Comparison of ENCODE assay signal across 19 cellular contexts in genomic region chr1:118948351-118948750, GRCh38. TPM values are rescaled to one million over a fixed set of nuclear protein-coding genes. Genes with fewer than 3 reads are reported as not detected.
DNase-seq lines count a peak whose midpoint lies in the region; ATAC-seq, FAIRE-seq and TF ChIP-seq lines count a peak whose summit lies in the region.
"Had no signal": no experiment of that assay in that cellular context is flagged by ENCODE, and none has a peak within 500 bp of the region (broad histone marks: within the 10 kb centered on the region; RNA-seq: fewer than 3 reads in every experiment).

No MANE protein-coding gene starts in this region.

- H2BK120ac ChIP-seq in trophoblast cell (ENCODE audit: insufficient read depth, low read length, poor library complexity): no peak overlapping the region

- no peaks in the 10 kb centered on the region for H3K9me2 ChIP-seq in GM23248 (ENCODE audit: insufficient read depth)

- peaks cover 3% of the 10 kb centered on the region; the same call in 1 of the 2 replicates for H4K20me1 ChIP-seq in GM23248 (ENCODE audit: insufficient read depth)
- H4K20me1 ChIP-seq: BLaER1 had no signal

- DNase-seq in GM23248 (peak; percentile 33), RCC 7860 (ENCODE audit: low spot score) (peak; percentile 9), fibroblast of mammary gland (ENCODE audit: low read depth) (peak; percentile 57), gastrocnemius medialis (no peak), trophoblast cell (no peak), GM20000 (ENCODE audit: low spot score) (no peak), SHP77 treated with DMSO at 0.1 percent for 48 hours (lab: John Stamatoyannopoulos, UW) (no peak), SKM-1 treated with dmso at 0.1 percent for 144 hours (lab: John Stamatoyannopoulos, UW; ENCODE audit: unreplicated experiment) (no peak)
- DNase-seq: CD8-positive, alpha-beta T cell; DMS79; NCI-H1092 treated with DMSO at 0.1 percent for 48 hours; NCI-H1694; NCI-H748 treated with DMSO at 0.1 percent for 48 hours; NK-92 treated with Interleukin-12 subunit alpha and Interleukin-12 subunit beta, amount 100 ng/mL, for 24 hours; SHP77 had no signal

- intact Hi-C loops in gastrocnemius medialis (cut with DNase I; ENCODE audit: low total_unique reads): no loop called here

- H2BK5ac ChIP-seq in trophoblast cell (ENCODE audit: low read depth, low read length, poor library complexity): no peak overlapping the region

- FAIRE-seq in RCC 7860 (lab: Jason Lieb, UNC): no peak
- FAIRE-seq: A549 had no signal

- H3K23ac ChIP-seq in trophoblast cell (ENCODE audit: low read length): no peak overlapping the region

- no peak overlapping the region for H3K4ac ChIP-seq in trophoblast cell (ENCODE audit: low read depth, low read length)

- peak overlapping the region; percentile 14; the same call in 1 of the 2 replicates for H3K4me3 ChIP-seq in GM23248
- H3K4me3 ChIP-seq in fibroblast of mammary gland (ENCODE audit: control insufficient read depth, low read depth, low read length): no peak overlapping the region
- no peak overlapping the region for H3K4me3 ChIP-seq in gastrocnemius medialis
- H3K4me3 ChIP-seq in trophoblast cell (ENCODE audit: low read depth, low read length): no peak overlapping the region
- H3K4me3 ChIP-seq: A549, BLaER1 had no signal

- no peaks in the 10 kb centered on the region for H3K36me3 ChIP-seq in GM23248 (ENCODE audit: low read depth)
- no peaks in the 10 kb centered on the region for H3K36me3 ChIP-seq in gastrocnemius medialis
- no peaks in the 10 kb centered on the region for H3K36me3 ChIP-seq in trophoblast cell (ENCODE audit: control insufficient read depth in 1 of 2, insufficient read depth in 2 of 2, low read length in 2 of 2)
- H3K36me3 ChIP-seq: BLaER1 had no signal

- H3K27ac ChIP-seq in GM23248 (peak overlapping the region; percentile 88), gastrocnemius medialis (peak overlapping the region; percentile 83 to 93 (median 88)), trophoblast cell (ENCODE audit: low read depth, low read length) (no peak overlapping the region)
- H3K27ac ChIP-seq: A549, BLaER1 had no signal

- H3K79me1 ChIP-seq in trophoblast cell (ENCODE audit: low read length): no peaks in the 10 kb centered on the region

- H3K4me1 ChIP-seq in GM23248 (ENCODE audit: insufficient read depth) (peaks cover 92% of the 10 kb centered on the region), gastrocnemius medialis (peaks cover 92 to 95% of the 10 kb centered on the region in 2 donors), trophoblast cell (ENCODE audit: control insufficient read depth in 1 of 2, insufficient read depth in 2 of 2, low read length in 2 of 2) (no peaks in the 10 kb centered on the region)

- no peak overlapping the region for H2BK12ac ChIP-seq in trophoblast cell (ENCODE audit: low read length)

- no peak overlapping the region for H4K8ac ChIP-seq in trophoblast cell (ENCODE audit: low read depth, low read length)

- H4K91ac ChIP-seq in trophoblast cell (ENCODE audit: low read depth, low read length): no peak overlapping the region

- H4K12ac ChIP-seq in trophoblast cell (ENCODE audit: low read depth, low read length): no peak overlapping the region

- H3K27me3 ChIP-seq in GM23248 (replicated peaks; ENCODE audit: insufficient read depth): no peaks in the 10 kb centered on the region
- H3K27me3 ChIP-seq in gastrocnemius medialis: no peaks in the 10 kb centered on the region
- H3K27me3 ChIP-seq in trophoblast cell (ENCODE audit: insufficient read depth, low read length): no peaks in the 10 kb centered on the region
- H3K27me3 ChIP-seq: BLaER1 had no signal

- TF ChIP-seq CTCF in fibroblast of mammary gland (conservative IDR thresholded peaks at IDR 0.05; ENCODE audit: control insufficient read depth, insufficient read depth, low read depth, low read length) (no peak), gastrocnemius medialis (IDR thresholded peaks at IDR 0.05 in 4 of 5, conservative IDR thresholded peaks at IDR 0.05 in 1 of 5) (no peak), GM20000 (IDR thresholded peaks at IDR 0.05; ENCODE audit: extremely low read depth, missing control alignments) (no peak)

- H3K14ac ChIP-seq in trophoblast cell (ENCODE audit: low read length): no peak overlapping the region

- peaks cover 69% of the 10 kb centered on the region for H3F3A ChIP-seq in GM23248 (ENCODE audit: insufficient read depth)

- H3K18ac ChIP-seq in trophoblast cell (ENCODE audit: low read length): no peak overlapping the region

- ATAC-seq in gastrocnemius medialis: no peak
- ATAC-seq: A549; CD8-positive, alpha-beta T cell; SK-N-SH treated with all-trans-retinoic acid at 6 μM for 48 hours had no signal

- H3K9me3 ChIP-seq in GM23248 (ENCODE audit: low read depth) (no peaks in the 10 kb centered on the region), gastrocnemius medialis (no peaks in the 10 kb centered on the region), trophoblast cell (ENCODE audit: insufficient read depth, low read depth, low read length) (no peaks in the 10 kb centered on the region)
- H3K9me3 ChIP-seq: A549, BLaER1 had no signal

- H2AFZ ChIP-seq in GM23248: no peak overlapping the region
- H2AFZ ChIP-seq in trophoblast cell (ENCODE audit: insufficient read depth, low read length, poor library complexity): no peak overlapping the region

- no peak overlapping the region for H2AK5ac ChIP-seq in trophoblast cell (ENCODE audit: low read length)

- H3K4me2 ChIP-seq in GM23248 (ENCODE audit: unreplicated experiment) (peak overlapping the region; percentile 76), trophoblast cell (ENCODE audit: low read length) (no peak overlapping the region)
- H3K4me2 ChIP-seq: A549 had no signal

- in situ Hi-C loops in GM23248 (cut with MboI) (no loop called here), gastrocnemius medialis (cut with MboI; ENCODE audit: low sequenced_read_pairs in 4 of 4) (no loop called here)

- H3K9ac ChIP-seq in GM23248 (peak overlapping the region; percentile 46), trophoblast cell (ENCODE audit: low read length) (no peak overlapping the region)
- H3K9ac ChIP-seq: BLaER1 had no signal

- no peak for TF ChIP-seq POLR2A in gastrocnemius medialis (IDR thresholded peaks at IDR 0.05)

- peaks cover 79% of the 10 kb centered on the region for H3K79me2 ChIP-seq in GM23248 (ENCODE audit: insufficient read depth)
- no peaks in the 10 kb centered on the region for H3K79me2 ChIP-seq in trophoblast cell (ENCODE audit: control insufficient read depth, insufficient read depth, low read length, poor library complexity)

RNA-seq across cellular contexts. Expression of gene TBX15, which starts 39.8 kb away (rescaled TPM):
- 32.2 and 38.7 TPM in 2 replicates for total RNA-seq in GM23248 (2014; rRNA removed; shearing (Covaris generic))
- 39.8 and 41.7 TPM in 2 replicates for polyA plus RNA-seq in GM23248 (2016; fragmentation: Nextera tagmentation; extraction: Ambion mirVana)
- 100 to 1,000 TPM in 3 of 4 donors, 10 to 100 TPM in 1; 91.4 to 275 (median 245) TPM for total RNA-seq in gastrocnemius medialis
- 0.83 and 1.0 TPM in 2 replicates for polyA plus RNA-seq in trophoblast cell (2013)
- total RNA-seq: NCI-H460 had no signal

Comparison
In these comparisons a context has a peak if more than half of its experiments do, and no peak if none do; other contexts are left out.
1. DNase-seq: peak in GM23248 (single experiment), RCC 7860 (single experiment) and fibroblast of mammary gland (single experiment); none in gastrocnemius medialis (0 of 2), trophoblast cell (0 of 2), GM20000 (single experiment), SHP77 treated with DMSO at 0.1 percent for 48 hours (single experiment) and SKM-1 treated with dmso at 0.1 percent for 144 hours (single experiment).